In genomic region chr5:134146651-134147544, GRCh38 we compare ENCODE assay signal across 16 cellular contexts. TPM values are rescaled to one million over a fixed set of nuclear protein-coding genes. Genes with fewer than 3 reads are reported as not detected.
DNase-seq lines count a peak whose midpoint lies in the region; ATAC-seq and TF ChIP-seq lines count a peak whose summit lies in the region.
"Had no signal": no experiment of that assay in that cellular context is flagged by ENCODE, and none has a peak within 500 bp of the region (broad histone marks: within the 10 kb centered on the region; RNA-seq: fewer than 3 reads in every experiment).

No MANE protein-coding gene starts in this region.

- DNase-seq in natural killer cell, result no peak
- no peak for DNase-seq in natural killer cell treated with Interleukin-12 subunit alpha and Interleukin-12 subunit beta and Interleukin-15 and Interleukin-18, amount 100 ng/mL, for 72 hours (ENCODE audit: low spot score)
- peak; percentile 18 for DNase-seq in fibroblast of villous mesenchyme (ENCODE audit: low read depth)
- peak; percentile 18 for DNase-seq in upper lobe of right lung
- DNase-seq in OCI-M1 (lab: John Stamatoyannopoulos, UW), result no peak
- no peak for DNase-seq in brain microvascular endothelial cell
- DNase-seq: activated CD4-positive, alpha-beta T cell treated with anti-CD3 and anti-CD28 coated beads, Interleukin-2, amount 50 U/mL, for 48 hours; amniotic stem cell; left cardiac atrium; NCI-H345 had no signal

- H3K27me3 ChIP-seq in upper lobe of right lung, result no peaks in the 10 kb centered on the region
- H3K27me3 ChIP-seq in brain microvascular endothelial cell (replicated peaks), result no peaks in the 10 kb centered on the region
- H3K27me3 ChIP-seq: BLaER1, neural progenitor cell, Peyer's patch had no signal

- TF ChIP-seq CTCF in natural killer cell (IDR thresholded peaks at IDR 0.05) (no peak), fibroblast of villous mesenchyme (IDR thresholded peaks at IDR 0.05; ENCODE audit: insufficient read depth, low read depth, low read length) (no peak), upper lobe of right lung (IDR thresholded peaks at IDR 0.05) (no peak), brain microvascular endothelial cell (IDR thresholded peaks at IDR 0.05; ENCODE audit: low read depth, low read length, missing control alignments) (no peak)

- ATAC-seq in natural killer cell, result no peak
- no peak for ATAC-seq in natural killer cell treated with Interleukin-12 subunit alpha and Interleukin-12 subunit beta and Interleukin-15 and Interleukin-18, amount 100 ng/mL, for 72 hours
- ATAC-seq in upper lobe of right lung, result no peak
- ATAC-seq in stimulated activated memory B cell treated with anti-CD40 and anti-IgM and Interleukin-4, amounts not matched to agents 10 μg/mL and 1 μg/mL and 100 μg/mL, for 72 hours, result no peak

- peak overlapping the region; percentile 79 to 89 for H3K27ac Mint-ChIP-seq in natural killer cell
- H3K27ac Mint-ChIP-seq in natural killer cell treated with Interleukin-12 subunit alpha and Interleukin-12 subunit beta and Interleukin-15 and Interleukin-18, amount 100 ng/mL, for 72 hours, result peak overlapping the region in 1 of 2 donors; percentile 48
- peak overlapping the region; percentile 70 for H3K27ac Mint-ChIP-seq in activated naive CD8-positive, alpha-beta T cell
- H3K27ac Mint-ChIP-seq in stimulated activated memory B cell treated with anti-CD40 and anti-IgM and Interleukin-4, amounts not matched to agents 10 μg/mL and 1 μg/mL and 100 μg/mL, for 72 hours, result no peak overlapping the region
- H3K27ac Mint-ChIP-seq: neural progenitor cell had no signal

- H3K4me1 ChIP-seq in upper lobe of right lung, result peaks cover 28% of the 10 kb centered on the region
- H3K4me1 ChIP-seq: BLaER1, neural progenitor cell had no signal

- no peaks in the 10 kb centered on the region for H3K9me3 Mint-ChIP-seq in natural killer cell
- H3K9me3 Mint-ChIP-seq in natural killer cell treated with Interleukin-12 subunit alpha and Interleukin-12 subunit beta and Interleukin-15 and Interleukin-18, amount 100 ng/mL, for 72 hours, result no peaks in the 10 kb centered on the region
- no peaks in the 10 kb centered on the region for H3K9me3 Mint-ChIP-seq in activated naive CD8-positive, alpha-beta T cell (ENCODE audit: low read depth)
- no peaks in the 10 kb centered on the region for H3K9me3 Mint-ChIP-seq in stimulated activated memory B cell treated with anti-CD40 and anti-IgM and Interleukin-4, amounts not matched to agents 10 μg/mL and 1 μg/mL and 100 μg/mL, for 72 hours
- H3K9me3 Mint-ChIP-seq: neural progenitor cell had no signal

- no peak overlapping the region for H3K4me3 ChIP-seq in fibroblast of villous mesenchyme (ENCODE audit: low read depth, low read length)
- no peak overlapping the region for H3K4me3 ChIP-seq in upper lobe of right lung
- H3K4me3 ChIP-seq in brain microvascular endothelial cell (ENCODE audit: low read depth, low read length), result no peak overlapping the region
- H3K4me3 ChIP-seq: BLaER1, neural progenitor cell, Peyer's patch had no signal

- peaks cover 70% of the 10 kb centered on the region for H3K36me3 ChIP-seq in upper lobe of right lung
- peaks cover 61% of the 10 kb centered on the region for H3K36me3 ChIP-seq in brain microvascular endothelial cell (replicated peaks)
- H3K36me3 ChIP-seq: neural progenitor cell had no signal

- intact Hi-C loops in natural killer cell (cut with micrococcal nuclease), result loop anchor here (1.0 kb wide), 2 partner anchors 45 to 108 kb away; no protein-coding TSS in a partner anchor
- intact Hi-C loops in upper lobe of right lung (cut with DNase I), result no loop called here

- H3K36me3 Mint-ChIP-seq in natural killer cell, result no peaks in the 10 kb centered on the region
- H3K36me3 Mint-ChIP-seq in natural killer cell treated with Interleukin-12 subunit alpha and Interleukin-12 subunit beta and Interleukin-15 and Interleukin-18, amount 100 ng/mL, for 72 hours, result no peaks in the 10 kb centered on the region
- peaks cover 3% of the 10 kb centered on the region for H3K36me3 Mint-ChIP-seq in activated naive CD8-positive, alpha-beta T cell
- H3K36me3 Mint-ChIP-seq in stimulated activated memory B cell treated with anti-CD40 and anti-IgM and Interleukin-4, amounts not matched to agents 10 μg/mL and 1 μg/mL and 100 μg/mL, for 72 hours, result peaks cover 27% of the 10 kb centered on the region

- peaks cover 16 to 31% of the 10 kb centered on the region in 2 donors for H3K4me1 Mint-ChIP-seq in natural killer cell
- H3K4me1 Mint-ChIP-seq in natural killer cell treated with Interleukin-12 subunit alpha and Interleukin-12 subunit beta and Interleukin-15 and Interleukin-18, amount 100 ng/mL, for 72 hours (ENCODE audit: low read depth in 2 of 2), result peaks cover 7 to 24% of the 10 kb centered on the region in 2 donors
- peaks cover 45% of the 10 kb centered on the region for H3K4me1 Mint-ChIP-seq in activated naive CD8-positive, alpha-beta T cell (ENCODE audit: low read depth)
- peaks cover 13% of the 10 kb centered on the region for H3K4me1 Mint-ChIP-seq in stimulated activated memory B cell treated with anti-CD40 and anti-IgM and Interleukin-4, amounts not matched to agents 10 μg/mL and 1 μg/mL and 100 μg/mL, for 72 hours

- no peak overlapping the region for H3K27ac ChIP-seq in upper lobe of right lung
- no peak overlapping the region for H3K27ac ChIP-seq in brain microvascular endothelial cell
- H3K27ac ChIP-seq: BLaER1, neural progenitor cell, Peyer's patch had no signal

- in situ Hi-C loops in brain microvascular endothelial cell (cut with HindIII; ENCODE audit: low pct_ligation_motif_present, low sequenced_read_pairs), result loop anchor here (25.0 kb wide), 1 partner anchor 110 kb away; no protein-coding TSS in a partner anchor

- H3K4me3 Mint-ChIP-seq in natural killer cell, result no peak overlapping the region
- H3K4me3 Mint-ChIP-seq in natural killer cell treated with Interleukin-12 subunit alpha and Interleukin-12 subunit beta and Interleukin-15 and Interleukin-18, amount 100 ng/mL, for 72 hours, result no peak overlapping the region
- no peak overlapping the region for H3K4me3 Mint-ChIP-seq in activated naive CD8-positive, alpha-beta T cell
- no peak overlapping the region for H3K4me3 Mint-ChIP-seq in stimulated activated memory B cell treated with anti-CD40 and anti-IgM and Interleukin-4, amounts not matched to agents 10 μg/mL and 1 μg/mL and 100 μg/mL, for 72 hours
- H3K4me3 Mint-ChIP-seq: neural progenitor cell had no signal

- no peaks in the 10 kb centered on the region for H3K27me3 Mint-ChIP-seq in natural killer cell (ENCODE audit: low read depth in 2 of 2)
- H3K27me3 Mint-ChIP-seq in natural killer cell treated with Interleukin-12 subunit alpha and Interleukin-12 subunit beta and Interleukin-15 and Interleukin-18, amount 100 ng/mL, for 72 hours, result no peaks in the 10 kb centered on the region
- no peaks in the 10 kb centered on the region for H3K27me3 Mint-ChIP-seq in activated naive CD8-positive, alpha-beta T cell
- H3K27me3 Mint-ChIP-seq in stimulated activated memory B cell treated with anti-CD40 and anti-IgM and Interleukin-4, amounts not matched to agents 10 μg/mL and 1 μg/mL and 100 μg/mL, for 72 hours, result no peaks in the 10 kb centered on the region

- H3K9me3 ChIP-seq in upper lobe of right lung, result no peaks in the 10 kb centered on the region
- H3K9me3 ChIP-seq: BLaER1, Peyer's patch had no signal

RNA-seq across cellular contexts. Expression of gene SKP1, which starts 29.9 kb away (rescaled TPM):
- 100 to 1,000 TPM; 301 to 338 (median 315) TPM for total RNA-seq in natural killer cell
- total RNA-seq in natural killer cell treated with Interleukin-12 subunit alpha and Interleukin-12 subunit beta and Interleukin-15 and Interleukin-18, amount 100 ng/mL, for 72 hours, result 100 to 1,000 TPM; 162 to 210 TPM
- total RNA-seq in fibroblast of villous mesenchyme, result 164 and 166 TPM in 2 replicates
- total RNA-seq in upper lobe of right lung, result 234 TPM

RNA-seq across cellular contexts. Expression of gene TCF7, which starts 32.4 kb away (rescaled TPM):
- total RNA-seq in natural killer cell (100 to 1,000 TPM in 2 of 3 donors, 10 to 100 TPM in 1; 97.7 to 203 (median 158) TPM), fibroblast of villous mesenchyme (under 0.01 and 0.97 TPM in 2 replicates), upper lobe of right lung (7.0 TPM)
- total RNA-seq in natural killer cell treated with Interleukin-12 subunit alpha and Interleukin-12 subunit beta and Interleukin-15 and Interleukin-18, amount 100 ng/mL, for 72 hours, result 1 to 10 TPM; 2.6 to 6.1 TPM
- total RNA-seq: HT1080 had no signal

Comparison
In these comparisons a context has a peak if more than half of its experiments do, and no peak if none do; other contexts are left out.
1. RNA of gene TCF7, which starts 32.4 kb away (total RNA-seq): 97.7 to 203 TPM in natural killer cell; 7.0 TPM in upper lobe of right lung (single experiment), 2.6 to 6.1 TPM in natural killer cell treated with Interleukin-12 subunit alpha and Interleukin-12 subunit beta and Interleukin-15 and Interleukin-18, amount 100 ng/mL, for 72 hours and under 0.01 to 0.97 TPM in fibroblast of villous mesenchyme; every median in the first group is over 10 times any median in the second.
2. DNase-seq: peak in fibroblast of villous mesenchyme (single experiment) and upper lobe of right lung (single experiment); none in natural killer cell (single experiment), natural killer cell treated with Interleukin-12 subunit alpha and Interleukin-12 subunit beta and Interleukin-15 and Interleukin-18, amount 100 ng/mL, for 72 hours (single experiment), OCI-M1 (single experiment) and brain microvascular endothelial cell (single experiment).